Comparison of ENCODE assay signal across 18 cellular contexts in genomic region chr3:127426444-127427168, GRCh38.
DNase-seq lines count a peak whose midpoint lies in the region; ATAC-seq and TF ChIP-seq lines count a peak whose summit lies in the region.
"Had no signal": no experiment of that assay in that cellular context is flagged by ENCODE, and none has a peak within 500 bp of the region (broad histone marks: within the 10 kb centered on the region; RNA-seq: fewer than 3 reads in every experiment).

No MANE protein-coding gene starts in this region.

- H3K36me3 ChIP-seq in endodermal cell (ENCODE audit: control insufficient read depth, insufficient read depth, low read length) (no peaks in the 10 kb centered on the region), neuron (ENCODE audit: insufficient read depth, low read length) (no peaks in the 10 kb centered on the region), esophagus squamous epithelium (no peaks in the 10 kb centered on the region), lower lobe of right lung (no peaks in the 10 kb centered on the region)
- H3K36me3 ChIP-seq: tibial nerve had no signal

- H3K4me1 ChIP-seq in endodermal cell (ENCODE audit: control insufficient read depth, insufficient read depth, low read length) (peaks cover 6% of the 10 kb centered on the region), neuron (ENCODE audit: insufficient read depth, low read length) (peaks cover 70% of the 10 kb centered on the region), esophagus squamous epithelium (peaks cover 4 to 7% (median 4%) of the 10 kb centered on the region in 3 donors), lower lobe of right lung (no peaks in the 10 kb centered on the region)
- H3K4me1 ChIP-seq: parathyroid adenoma had no signal

- ATAC-seq in HG02642 (IDR thresholded peaks at IDR 0.05; ENCODE audit: poor library complexity, unreplicated experiment) (no peak), lower lobe of right lung (no peak)
- ATAC-seq: activated CD4-positive, CD25-positive, alpha-beta regulatory T cell treated with anti-CD3 and anti-CD28 coated beads, Interleukin-2, amount 50 U/mL, for 24 hours; stimulated activated memory B cell treated with anti-CD40 and anti-IgM and Interleukin-4, amounts not matched to agents 10 μg/mL and 1 μg/mL and 100 μg/mL, for 72 hours; T-helper 17 cell had no signal

- H3K9ac ChIP-seq in endodermal cell (ENCODE audit: extremely low read depth, low read length, poor library complexity, severe bottlenecking) = no peak overlapping the region
- H3K9ac ChIP-seq: parathyroid adenoma had no signal

- no peak overlapping the region for H3K27ac Mint-ChIP-seq in endodermal cell
- H3K27ac Mint-ChIP-seq: B cell; stimulated activated memory B cell treated with anti-CD40 and anti-IgM and Interleukin-4, amounts not matched to agents 10 μg/mL and 1 μg/mL and 100 μg/mL, for 72 hours; T-helper 17 cell had no signal

- peaks cover 16% of the 10 kb centered on the region for H3K4me1 Mint-ChIP-seq in endodermal cell
- H3K4me1 Mint-ChIP-seq: B cell; stimulated activated memory B cell treated with anti-CD40 and anti-IgM and Interleukin-4, amounts not matched to agents 10 μg/mL and 1 μg/mL and 100 μg/mL, for 72 hours had no signal

- DNase-seq in COR-L47 (lab: John Stamatoyannopoulos, UW) = peak; percentile 28
- DNase-seq in NCI-H1092 (lab: John Stamatoyannopoulos, UW) = peak; percentile 53
- peak; percentile 46 for DNase-seq in endodermal cell
- DNase-seq in esophagus squamous epithelium (lab: John Stamatoyannopoulos, UW) = no peak
- no peak for DNase-seq in lower lobe of right lung
- DNase-seq in foreskin fibroblast = no peak
- DNase-seq: activated gamma-delta T cell treated with Interleukin-2 at 50 U/mL for 16 hours, aorta, DMS 273 treated with DMSO at 0.1 percent for 48 hours, MM.1S, T-helper 17 cell had no signal

- H3K9me3 Mint-ChIP-seq in endodermal cell = no peaks in the 10 kb centered on the region
- H3K9me3 Mint-ChIP-seq: stimulated activated memory B cell treated with anti-CD40 and anti-IgM and Interleukin-4, amounts not matched to agents 10 μg/mL and 1 μg/mL and 100 μg/mL, for 72 hours had no signal

- H3K4me3 Mint-ChIP-seq in endodermal cell = no peak overlapping the region
- H3K4me3 Mint-ChIP-seq: B cell; stimulated activated memory B cell treated with anti-CD40 and anti-IgM and Interleukin-4, amounts not matched to agents 10 μg/mL and 1 μg/mL and 100 μg/mL, for 72 hours; T-helper 17 cell had no signal

- H2AFZ ChIP-seq in neuron (ENCODE audit: low read depth, low read length) = no peak overlapping the region
- H2AFZ ChIP-seq: parathyroid adenoma had no signal

- peaks cover 1% of the 10 kb centered on the region for H3K27me3 Mint-ChIP-seq in endodermal cell (ENCODE audit: insufficient read depth)

- intact Hi-C loops in esophagus squamous epithelium (cut with DNase I) (no loop called here), lower lobe of right lung (cut with DNase I) (no loop called here)

- TF ChIP-seq POLR2A in esophagus squamous epithelium (IDR thresholded peaks at IDR 0.05) = no peak

- TF ChIP-seq CTCF in endodermal cell (conservative IDR thresholded peaks at IDR 0.05) = no peak
- no peak for TF ChIP-seq CTCF in esophagus squamous epithelium (IDR thresholded peaks at IDR 0.05)
- TF ChIP-seq CTCF in lower lobe of right lung (IDR thresholded peaks at IDR 0.05) = no peak
- no peak for TF ChIP-seq CTCF in foreskin fibroblast (IDR thresholded peaks at IDR 0.05; ENCODE audit: low read depth, low read length)

- H3K36me3 Mint-ChIP-seq in endodermal cell (ENCODE audit: low read depth) = no peaks in the 10 kb centered on the region
- H3K36me3 Mint-ChIP-seq: stimulated activated memory B cell treated with anti-CD40 and anti-IgM and Interleukin-4, amounts not matched to agents 10 μg/mL and 1 μg/mL and 100 μg/mL, for 72 hours had no signal

- H3K27ac ChIP-seq in endodermal cell (ENCODE audit: low read depth, low read length) = peak overlapping the region; percentile 96
- H3K27ac ChIP-seq in esophagus squamous epithelium = no peak overlapping the region
- H3K27ac ChIP-seq in lower lobe of right lung = no peak overlapping the region
- H3K27ac ChIP-seq: parathyroid adenoma, tibial nerve had no signal

- H3K9me3 ChIP-seq in endodermal cell (ENCODE audit: control insufficient read depth, low read length) (no peaks in the 10 kb centered on the region), neuron (ENCODE audit: low read length) (no peaks in the 10 kb centered on the region), esophagus squamous epithelium (no peaks in the 10 kb centered on the region), lower lobe of right lung (no peaks in the 10 kb centered on the region)
- H3K9me3 ChIP-seq: tibial nerve had no signal

- H3K4me3 ChIP-seq in endodermal cell (ENCODE audit: low read length) = no peak overlapping the region
- peak overlapping the region; percentile 7 for H3K4me3 ChIP-seq in neuron (ENCODE audit: low read length)
- no peak overlapping the region for H3K4me3 ChIP-seq in esophagus squamous epithelium
- no peak overlapping the region for H3K4me3 ChIP-seq in lower lobe of right lung
- H3K4me3 ChIP-seq in foreskin fibroblast (ENCODE audit: low read depth in 1 of 2, low read length in 2 of 2) = no peak overlapping the region
- H3K4me3 ChIP-seq: tibial nerve had no signal

- 54 to 73% methylated on average over 10 to 18 of the region's 18 CpGs for WGBS in endodermal cell (ENCODE audit: insufficient coverage in 1 of 2, insufficient read length in 1 of 2), 2 experiments
- WGBS in esophagus squamous epithelium, 2 donors = 24 to 34% methylated on average over 7 to 11 of the region's 18 CpGs

- H3K27me3 ChIP-seq in endodermal cell (ENCODE audit: control insufficient read depth, insufficient read depth, low read length, poor library complexity, severe bottlenecking) (no peaks in the 10 kb centered on the region), neuron (ENCODE audit: insufficient read depth, low read length) (no peaks in the 10 kb centered on the region), esophagus squamous epithelium (peaks cover 0 to 89% (median 3%) of the 10 kb centered on the region in 4 donors), lower lobe of right lung (ENCODE audit: low read depth) (peaks cover 39% of the 10 kb centered on the region)

Comparison
In these comparisons a context has a peak if more than half of its experiments do, and no peak if none do; other contexts are left out.
1. DNase-seq: peak in COR-L47 (single experiment), NCI-H1092 (single experiment) and endodermal cell (single experiment); none in esophagus squamous epithelium (single experiment), lower lobe of right lung (single experiment) and foreskin fibroblast (0 of 2).